13 cellular contexts compared by ENCODE assay signal in genomic region chr16:3012828-3013420, GRCh38. TPM values are rescaled to one million over a fixed set of nuclear protein-coding genes. Genes with fewer than 3 reads are reported as not detected.
DNase-seq lines count a peak whose midpoint lies in the region; ATAC-seq and TF ChIP-seq lines count a peak whose summit lies in the region.
"Had no signal": no experiment of that assay in that cellular context is flagged by ENCODE, and none has a peak within 500 bp of the region (broad histone marks: within the 10 kb centered on the region; RNA-seq: fewer than 3 reads in every experiment).

TSS of gene CLDN9 (plus strand) at chr16:3012923. CDS start at chr16:3013363, 440 bp downstream.

- ATAC-seq in lower lobe of right lung (peak; percentile 61 to 66), HG03280 (IDR thresholded peaks at IDR 0.05; ENCODE audit: unreplicated experiment) (no peak)

- intact Hi-C loops in lower lobe of right lung (cut with DNase I), result no loop called here

- DNase-seq in RPMI8226 (peak; percentile 93), lower lobe of right lung (no peak), SK-N-DZ (ENCODE audit: low spot score) (no peak), NOMO-1 treated with DMSO at 0.1 percent for 48 hours (lab: John Stamatoyannopoulos, UW; ENCODE audit: unreplicated experiment) (no peak)
- DNase-seq in stimulated activated CD4-positive, alpha-beta T cell treated with anti-CD3 and anti-CD28 coated beads, Interleukin-4, amount 100 ng/mL, for 24 hours, result no peak
- DNase-seq: AML-193, hypothalamus, retina had no signal

- H3K4me2 ChIP-seq in BLaER1 treated with 17β-estradiol and CSF1 and Interleukin-3, amounts not matched to agents 10 nM and 100 nM, result peak within 1 kb of the TSS in 10 of 11 experiments; percentile 0 to 66 (median 50); a peak in 17 of 22 replicates

- TF ChIP-seq CTCF in lower lobe of right lung (IDR thresholded peaks at IDR 0.05), result no peak

- H3K36me3 ChIP-seq in BLaER1 treated with 17β-estradiol and CSF1 and Interleukin-3, amounts not matched to agents 10 nM and 100 nM, result no peaks in the 10 kb centered on the region
- peaks cover 21% of the 10 kb centered on the region for H3K36me3 ChIP-seq in HUES64 (ENCODE audit: insufficient read depth, low read length)
- H3K36me3 ChIP-seq in lower lobe of right lung, result no peaks in the 10 kb centered on the region

- H3K4me1 ChIP-seq in BLaER1 treated with 17β-estradiol and CSF1 and Interleukin-3, amounts not matched to agents 10 nM and 100 nM, result peaks cover 15 to 36% (median 28%) of the 10 kb centered on the region in 10 experiments
- peaks cover 40% of the 10 kb centered on the region for H3K4me1 ChIP-seq in HUES64 (ENCODE audit: insufficient read depth, low read length)
- peaks cover 17% of the 10 kb centered on the region for H3K4me1 ChIP-seq in lower lobe of right lung

- peaks cover 41 to 84% (median 63%) of the 10 kb centered on the region in 11 experiments for H3K27me3 ChIP-seq in BLaER1 treated with 17β-estradiol and CSF1 and Interleukin-3, amounts not matched to agents 10 nM and 100 nM
- H3K27me3 ChIP-seq in HUES64 (ENCODE audit: insufficient read depth, low read length), result peaks cover 18% of the 10 kb centered on the region
- peaks cover 63% of the 10 kb centered on the region for H3K27me3 ChIP-seq in lower lobe of right lung (ENCODE audit: low read depth)

- WGBS in HUES64, result 15% methylated on average over 27 of the region's 27 CpGs

- no peak within 1 kb of the TSS for H3K4me3 ChIP-seq in BLaER1 treated with 17β-estradiol and CSF1 and Interleukin-3, amounts not matched to agents 10 nM and 100 nM
- H3K4me3 ChIP-seq in HUES64 (ENCODE audit: low read length) (peak within 1 kb of the TSS; percentile 56), lower lobe of right lung (no peak within 1 kb of the TSS)

- H3K9ac ChIP-seq in BLaER1 treated with 17β-estradiol and CSF1 and Interleukin-3, amounts not matched to agents 10 nM and 100 nM, result no peak within 1 kb of the TSS; a peak in 2 of 22 replicates
- no peak within 1 kb of the TSS for H3K9ac ChIP-seq in HUES64 (ENCODE audit: low read depth, low read length)

- H3K27ac ChIP-seq in BLaER1 treated with 17β-estradiol and CSF1 and Interleukin-3, amounts not matched to agents 10 nM and 100 nM, result no peak within 1 kb of the TSS
- H3K27ac ChIP-seq in HUES64 (ENCODE audit: low read depth, low read length) (peak within 1 kb of the TSS; percentile 24; the same call in 1 of the 2 replicates), lower lobe of right lung (no peak within 1 kb of the TSS)

- no peaks in the 10 kb centered on the region for H3K9me3 ChIP-seq in BLaER1 treated with 17β-estradiol and CSF1 and Interleukin-3, amounts not matched to agents 10 nM and 100 nM (replicated peaks in 1 of 11)
- H3K9me3 ChIP-seq in HUES64 (ENCODE audit: insufficient read depth, low read depth, low read length), result no peaks in the 10 kb centered on the region
- H3K9me3 ChIP-seq in lower lobe of right lung, result no peaks in the 10 kb centered on the region

- peaks cover 0 to 15% (median 0%) of the 10 kb centered on the region in 11 experiments; a peak in 5 of 22 replicates for H4K20me1 ChIP-seq in BLaER1 treated with 17β-estradiol and CSF1 and Interleukin-3, amounts not matched to agents 10 nM and 100 nM

RNA-seq across cellular contexts. Expression of gene CLDN9, which starts in this region (rescaled TPM):
- polyA plus RNA-seq in HUES64 (2013, experiment 1 of 2), result 0.25 TPM
- polyA plus RNA-seq in HUES64 (2013, experiment 2 of 2), result 0.44 TPM
- total RNA-seq in lower lobe of right lung, result 1.0 TPM
- not detected in 2 replicates for polyA plus RNA-seq in SK-N-DZ (2014; cell fraction: cytosol; rRNA removed)
- polyA plus RNA-seq in SK-N-DZ (2014; cell fraction: nucleus; rRNA removed), result 0.17 TPM in 1 of 2 replicates, not detected in the other
- total RNA-seq: chondrocyte, SK-MEL-5 had no signal
